12 cellular contexts compared by ENCODE assay signal in genomic region chr9:120856700-120857099, GRCh38. TPM values are rescaled to one million over a fixed set of nuclear protein-coding genes. Genes with fewer than 3 reads are reported as not detected.
DNase-seq lines count a peak whose midpoint lies in the region; ATAC-seq, FAIRE-seq and TF ChIP-seq lines count a peak whose summit lies in the region.
"Had no signal": no experiment of that assay in that cellular context is flagged by ENCODE, and none has a peak within 500 bp of the region (broad histone marks: within the 10 kb centered on the region; RNA-seq: fewer than 3 reads in every experiment).

No MANE protein-coding gene starts in this region.

- H3K4me1 ChIP-seq in ascending aorta: no peaks in the 10 kb centered on the region
- peaks cover 11% of the 10 kb centered on the region for H3K4me1 ChIP-seq in GM23338 (ENCODE audit: insufficient read depth)
- H3K4me1 ChIP-seq: BLaER1 had no signal

- H3K9me3 ChIP-seq in ascending aorta: no peaks in the 10 kb centered on the region
- H3K9me3 ChIP-seq: BLaER1 had no signal

- peaks cover 39 to 56% of the 10 kb centered on the region in 2 donors for H3K36me3 ChIP-seq in ascending aorta
- no peaks in the 10 kb centered on the region for H3K36me3 ChIP-seq in GM23338 (ENCODE audit: insufficient read depth)

- no peak overlapping the region for H2AFZ ChIP-seq in GM23338

- TF ChIP-seq CTCF in ascending aorta (IDR thresholded peaks at IDR 0.05): no peak
- no peak for TF ChIP-seq CTCF in GM23338 (conservative IDR thresholded peaks at IDR 0.05; ENCODE audit: low read depth in 2 of 2)

- no peak for ATAC-seq in activated naive CD8-positive, alpha-beta T cell treated with anti-CD3 and anti-CD28 coated beads, Interleukin-2, amount 50 U/mL, for 24 hours
- no peak for ATAC-seq in stimulated activated effector memory CD8-positive, alpha-beta T cell treated with anti-CD3 and anti-CD28 coated beads, Interleukin-12 subunit alpha, Interleukin-12 subunit beta, amount 100 ng/mL, for 72 hours
- ATAC-seq in GM23338: no peak

- FAIRE-seq in urothelium cell line (lab: Jason Lieb, UNC): no peak
- FAIRE-seq: GM18507, H54 had no signal

- no peaks in the 10 kb centered on the region for H3K27me3 ChIP-seq in ascending aorta
- no peaks in the 10 kb centered on the region for H3K27me3 ChIP-seq in GM23338 (ENCODE audit: insufficient read depth)
- H3K27me3 ChIP-seq: BLaER1 had no signal

- no peak for DNase-seq in activated naive CD8-positive, alpha-beta T cell treated with anti-CD3 and anti-CD28 coated beads for 36 hours
- no peak for DNase-seq in activated naive CD8-positive, alpha-beta T cell treated with anti-CD3 and anti-CD28 coated beads, Interleukin-2, amount 50 U/mL, for 24 hours
- DNase-seq in NCI-H1694 treated with DMSO at 0.1 percent for 48 hours (lab: John Stamatoyannopoulos, UW): peak; percentile 64
- no peak for DNase-seq in ascending aorta (ENCODE audit: low spot score in 2 of 2)
- DNase-seq in stimulated activated effector memory CD8-positive, alpha-beta T cell treated with anti-CD3 and anti-CD28 coated beads, Interleukin-12 subunit alpha, Interleukin-12 subunit beta, amount 100 ng/mL, for 72 hours (ENCODE audit: low spot score in 2 of 2): no peak
- no peak for DNase-seq in urothelium cell line (ENCODE audit: low spot score)
- DNase-seq in GM23338 (ENCODE audit: low spot score): no peak
- DNase-seq in erythroblast (lab: John Stamatoyannopoulos, UW): no peak
- DNase-seq: amniotic stem cell had no signal

- no peaks in the 10 kb centered on the region for H3K9me2 ChIP-seq in GM23338 (ENCODE audit: insufficient read depth)

- no peak for TF ChIP-seq POLR2A in erythroblast (IDR thresholded peaks at IDR 0.05; ENCODE audit: low read length)

- peaks cover 35% of the 10 kb centered on the region for H3K36me3 Mint-ChIP-seq in activated naive CD8-positive, alpha-beta T cell treated with anti-CD3 and anti-CD28 coated beads for 36 hours
- peaks cover 33% of the 10 kb centered on the region for H3K36me3 Mint-ChIP-seq in activated naive CD8-positive, alpha-beta T cell treated with anti-CD3 and anti-CD28 coated beads, Interleukin-2, amount 50 U/mL, for 24 hours (ENCODE audit: low read depth)
- H3K36me3 Mint-ChIP-seq in stimulated activated effector memory CD8-positive, alpha-beta T cell treated with anti-CD3 and anti-CD28 coated beads, Interleukin-12 subunit alpha, Interleukin-12 subunit beta, amount 100 ng/mL, for 72 hours: peaks cover 100% of the 10 kb centered on the region
- peaks cover 9% of the 10 kb centered on the region for H3K36me3 Mint-ChIP-seq in GM23338 (ENCODE audit: low read depth)

- H4K20me1 ChIP-seq in GM23338 (replicated peaks; ENCODE audit: insufficient read depth): no peaks in the 10 kb centered on the region
- H4K20me1 ChIP-seq: BLaER1 had no signal

- H3K27me3 Mint-ChIP-seq in activated naive CD8-positive, alpha-beta T cell treated with anti-CD3 and anti-CD28 coated beads for 36 hours: no peaks in the 10 kb centered on the region
- no peaks in the 10 kb centered on the region for H3K27me3 Mint-ChIP-seq in activated naive CD8-positive, alpha-beta T cell treated with anti-CD3 and anti-CD28 coated beads, Interleukin-2, amount 50 U/mL, for 24 hours
- peaks cover 8% of the 10 kb centered on the region for H3K27me3 Mint-ChIP-seq in GM23338 (ENCODE audit: insufficient read depth, low read depth, poor library complexity)

- intact Hi-C loops in ascending aorta (cut with DNase I): no loop called here

- no peaks in the 10 kb centered on the region for H3K79me2 ChIP-seq in GM23338 (replicated peaks; ENCODE audit: insufficient read depth)

- no peak overlapping the region for H3K4me3 Mint-ChIP-seq in activated naive CD8-positive, alpha-beta T cell treated with anti-CD3 and anti-CD28 coated beads for 36 hours
- H3K4me3 Mint-ChIP-seq in activated naive CD8-positive, alpha-beta T cell treated with anti-CD3 and anti-CD28 coated beads, Interleukin-2, amount 50 U/mL, for 24 hours: no peak overlapping the region
- no peak overlapping the region for H3K4me3 Mint-ChIP-seq in stimulated activated effector memory CD8-positive, alpha-beta T cell treated with anti-CD3 and anti-CD28 coated beads, Interleukin-12 subunit alpha, Interleukin-12 subunit beta, amount 100 ng/mL, for 72 hours
- H3K4me3 Mint-ChIP-seq in GM23338: no peak overlapping the region

- H3F3A ChIP-seq in GM23338 (replicated peaks; ENCODE audit: low read depth): no peaks in the 10 kb centered on the region

- peak overlapping the region; percentile 45 for H3K27ac Mint-ChIP-seq in activated naive CD8-positive, alpha-beta T cell treated with anti-CD3 and anti-CD28 coated beads for 36 hours
- H3K27ac Mint-ChIP-seq in activated naive CD8-positive, alpha-beta T cell treated with anti-CD3 and anti-CD28 coated beads, Interleukin-2, amount 50 U/mL, for 24 hours: no peak overlapping the region
- peak overlapping the region; percentile 58 for H3K27ac Mint-ChIP-seq in stimulated activated effector memory CD8-positive, alpha-beta T cell treated with anti-CD3 and anti-CD28 coated beads, Interleukin-12 subunit alpha, Interleukin-12 subunit beta, amount 100 ng/mL, for 72 hours
- H3K27ac Mint-ChIP-seq in GM23338: no peak overlapping the region

- no peak overlapping the region for H3K4me3 ChIP-seq in ascending aorta
- H3K4me3 ChIP-seq in GM23338: no peak overlapping the region
- H3K4me3 ChIP-seq: BLaER1 had no signal

- peaks cover 7% of the 10 kb centered on the region for H3K4me1 Mint-ChIP-seq in activated naive CD8-positive, alpha-beta T cell treated with anti-CD3 and anti-CD28 coated beads for 36 hours
- no peaks in the 10 kb centered on the region for H3K4me1 Mint-ChIP-seq in activated naive CD8-positive, alpha-beta T cell treated with anti-CD3 and anti-CD28 coated beads, Interleukin-2, amount 50 U/mL, for 24 hours
- peaks cover 3% of the 10 kb centered on the region for H3K4me1 Mint-ChIP-seq in stimulated activated effector memory CD8-positive, alpha-beta T cell treated with anti-CD3 and anti-CD28 coated beads, Interleukin-12 subunit alpha, Interleukin-12 subunit beta, amount 100 ng/mL, for 72 hours
- peaks cover 15% of the 10 kb centered on the region for H3K4me1 Mint-ChIP-seq in GM23338

- no peaks in the 10 kb centered on the region for H3K9me3 Mint-ChIP-seq in activated naive CD8-positive, alpha-beta T cell treated with anti-CD3 and anti-CD28 coated beads for 36 hours
- H3K9me3 Mint-ChIP-seq in activated naive CD8-positive, alpha-beta T cell treated with anti-CD3 and anti-CD28 coated beads, Interleukin-2, amount 50 U/mL, for 24 hours: no peaks in the 10 kb centered on the region
- H3K9me3 Mint-ChIP-seq in stimulated activated effector memory CD8-positive, alpha-beta T cell treated with anti-CD3 and anti-CD28 coated beads, Interleukin-12 subunit alpha, Interleukin-12 subunit beta, amount 100 ng/mL, for 72 hours: no peaks in the 10 kb centered on the region
- no peaks in the 10 kb centered on the region for H3K9me3 Mint-ChIP-seq in GM23338

- peak overlapping the region; percentile 23 to 35 for H3K27ac ChIP-seq in ascending aorta
- no peak overlapping the region for H3K27ac ChIP-seq in GM23338 (ENCODE audit: low read depth)
- H3K27ac ChIP-seq: BLaER1 had no signal

- H3K4me2 ChIP-seq in GM23338: no peak overlapping the region
- H3K4me2 ChIP-seq: BLaER1 had no signal

TF ChIP-seq in GM23338, 12 proteins besides CTCF, POLR2A, EP300 and RAD21:
- no peak for TF ChIP-seq EZH2phosphoT487 (IDR thresholded peaks at IDR 0.05; ENCODE audit: unreplicated experiment)
- TF ChIP-seq POLR2AphosphoS5 (IDR thresholded peaks at IDR 0.05; ENCODE audit: low read depth): no peak
- no peak for TF ChIP-seq CREB1 (CRISPR knock-in tag; IDR thresholded peaks at IDR 0.05; ENCODE audit: low read depth)
- TF ChIP-seq ZNF331 (CRISPR knock-in tag; IDR thresholded peaks at IDR 0.05; ENCODE audit: low read depth): no peak
- no peak for TF ChIP-seq EZH2 (IDR thresholded peaks at IDR 0.05; ENCODE audit: low read depth, unreplicated experiment)
- no peak for TF ChIP-seq ZNF114 (CRISPR knock-in tag; IDR thresholded peaks at IDR 0.05)
- no peak for TF ChIP-seq STAT1 (IDR thresholded peaks at IDR 0.05; ENCODE audit: unreplicated experiment)

RNA-seq across cellular contexts. Expression of gene PSMD5, which starts 14.0 kb away (rescaled TPM):
- 10 to 100 TPM; 69.0 to 69.3 TPM for total RNA-seq in activated naive CD8-positive, alpha-beta T cell treated with anti-CD3 and anti-CD28 coated beads for 36 hours
- 18.2 TPM for total RNA-seq in ascending aorta
- total RNA-seq in GM23338 (2014; rRNA removed; shearing (Covaris generic)): 40.5 and 49.4 TPM in 2 replicates
- 21.9 and 23.9 TPM in 2 replicates for polyA plus RNA-seq in GM23338 (2016; fragmentation: Nextera tagmentation; extraction: Ambion mirVana)

RNA-seq across cellular contexts. Expression of gene PHF19, which starts 20.3 kb away (rescaled TPM):
- total RNA-seq in activated naive CD8-positive, alpha-beta T cell treated with anti-CD3 and anti-CD28 coated beads for 36 hours: 100 to 1,000 TPM; 216 to 226 TPM
- 33.0 TPM for total RNA-seq in ascending aorta
- 31.0 and 33.7 TPM in 2 replicates for total RNA-seq in GM23338 (2014; rRNA removed; shearing (Covaris generic))
- polyA plus RNA-seq in GM23338 (2016; fragmentation: Nextera tagmentation; extraction: Ambion mirVana): 13.1 and 16.8 TPM in 2 replicates

Comparison
In these comparisons a context has a peak if more than half of its experiments do, and no peak if none do; other contexts are left out.
1. H3K27ac Mint-ChIP-seq: peak in activated naive CD8-positive, alpha-beta T cell treated with anti-CD3 and anti-CD28 coated beads for 36 hours (single experiment) and stimulated activated effector memory CD8-positive, alpha-beta T cell treated with anti-CD3 and anti-CD28 coated beads, Interleukin-12 subunit alpha, Interleukin-12 subunit beta, amount 100 ng/mL, for 72 hours (single experiment); none in activated naive CD8-positive, alpha-beta T cell treated with anti-CD3 and anti-CD28 coated beads, Interleukin-2, amount 50 U/mL, for 24 hours (single experiment) and GM23338 (single experiment).